9 cellular contexts compared by ENCODE assay signal in genomic region chr15:82849556-82850241, GRCh38. TPM values are rescaled to one million over a fixed set of nuclear protein-coding genes. Genes with fewer than 3 reads are reported as not detected.
DNase-seq lines count a peak whose midpoint lies in the region; ATAC-seq and TF ChIP-seq lines count a peak whose summit lies in the region.
"Had no signal": no experiment of that assay in that cellular context is flagged by ENCODE, and none has a peak within 500 bp of the region (broad histone marks: within the 10 kb centered on the region; RNA-seq: fewer than 3 reads in every experiment).

No MANE protein-coding gene starts in this region.

- peaks cover 4% of the 10 kb centered on the region in 2 donors for H3K4me1 Mint-ChIP-seq in effector memory CD8-positive, alpha-beta T cell (ENCODE audit: low read depth in 2 of 2)

- H3K27ac ChIP-seq in VCaP, result peak overlapping the region; percentile 81
- H3K27ac ChIP-seq in lower lobe of right lung, result peak overlapping the region; percentile 32
- H3K27ac ChIP-seq: SK-N-MC had no signal

- intact Hi-C loops in lower lobe of right lung (cut with DNase I), result no loop called here

- no peak overlapping the region for H3K4me3 Mint-ChIP-seq in effector memory CD8-positive, alpha-beta T cell

- peaks cover 12% of the 10 kb centered on the region for H3K4me1 ChIP-seq in lower lobe of right lung

- H3K27me3 ChIP-seq in lower lobe of right lung (ENCODE audit: low read depth), result no peaks in the 10 kb centered on the region

- TF ChIP-seq CTCF in VCaP (conservative IDR thresholded peaks at IDR 0.05) (peak; percentile 98), lower lobe of right lung (IDR thresholded peaks at IDR 0.05) (peak; percentile 66)

- no peaks in the 10 kb centered on the region for H3K27me3 Mint-ChIP-seq in effector memory CD8-positive, alpha-beta T cell

- peaks cover 5% of the 10 kb centered on the region for H3K36me3 ChIP-seq in lower lobe of right lung

- no peaks in the 10 kb centered on the region for H3K9me3 Mint-ChIP-seq in effector memory CD8-positive, alpha-beta T cell

- H3K4me3 ChIP-seq in lower lobe of right lung, result peak overlapping the region; percentile 17

- no peaks in the 10 kb centered on the region for H3K36me3 Mint-ChIP-seq in effector memory CD8-positive, alpha-beta T cell (ENCODE audit: insufficient read depth)

- ATAC-seq in GM19463 (IDR thresholded peaks at IDR 0.05; ENCODE audit: unreplicated experiment) (peak; percentile 72), lower lobe of right lung (peak; percentile 91 to 92)
- ATAC-seq in effector memory CD8-positive, alpha-beta T cell (replicated peaks), result peak; percentile 48
- ATAC-seq in activated CD4-positive, CD25-positive, alpha-beta regulatory T cell treated with anti-CD3 and anti-CD28 coated beads, Interleukin-2, amount 50 U/mL, for 24 hours, result no peak

- H3K9me3 ChIP-seq in lower lobe of right lung, result no peaks in the 10 kb centered on the region

- DNase-seq in C1 segment of cervical spinal cord (lab: John Stamatoyannopoulos, UW), result peak in 11 of 14 donors; percentile 7 to 65 (median 30)
- peak; percentile 56 for DNase-seq in NCI-H2029 treated with DMSO at 0.1 percent for 48 hours (lab: John Stamatoyannopoulos, UW)
- DNase-seq in effector memory CD8-positive, alpha-beta T cell, result peak in 1 of 3 experiments; percentile 10
- peak; percentile 84 for DNase-seq in lower lobe of right lung
- DNase-seq in stimulated activated CD8-positive, alpha-beta memory T cell treated with anti-CD3 and anti-CD28 coated beads, Interleukin-15, amount 100 ng/mL, for 48 hours (ENCODE audit: low read depth in 2 of 2), result peak; percentile 18 to 27

- H3K27ac Mint-ChIP-seq in effector memory CD8-positive, alpha-beta T cell, result peak overlapping the region in 1 of 2 donors; percentile 49

RNA-seq across cellular contexts. Expression of gene WHAMM, which starts 40.3 kb away (rescaled TPM):
- 9.9 TPM for total RNA-seq in lower lobe of right lung

RNA-seq across cellular contexts. Expression of gene FSD2, which starts 43.8 kb away (rescaled TPM):
- 0.18 TPM for total RNA-seq in lower lobe of right lung

Comparison
In these comparisons a context has a peak if more than half of its experiments do, and no peak if none do; other contexts are left out.
1. ATAC-seq: peak in GM19463 (single experiment), effector memory CD8-positive, alpha-beta T cell (single experiment) and lower lobe of right lung (2 of 2); none in activated CD4-positive, CD25-positive, alpha-beta regulatory T cell treated with anti-CD3 and anti-CD28 coated beads, Interleukin-2, amount 50 U/mL, for 24 hours (0 of 2).